20 cellular contexts compared by ENCODE assay signal in the genomic region with DNA sequence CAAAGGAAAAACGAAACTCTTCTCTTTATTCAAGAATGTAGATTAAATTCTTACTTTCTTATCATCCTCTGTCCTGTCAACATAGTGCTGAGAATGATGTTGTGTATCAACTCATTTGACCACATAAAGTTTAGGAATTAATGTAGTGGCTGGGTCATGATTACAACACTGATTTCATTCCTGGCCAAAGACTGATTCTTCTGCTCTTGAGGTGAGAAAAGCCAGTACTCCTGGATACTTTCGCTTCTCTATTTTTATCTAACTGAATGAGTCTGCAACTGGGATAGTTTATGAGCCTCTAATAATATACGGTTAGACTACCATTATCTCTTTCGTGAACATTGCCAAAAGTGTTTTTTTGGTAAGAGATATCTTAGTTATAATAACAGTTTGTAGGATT.
DNase-seq lines count a peak whose midpoint lies in the region; ATAC-seq and TF ChIP-seq lines count a peak whose summit lies in the region.
"Had no signal": no experiment of that assay in that cellular context is flagged by ENCODE, and none has a peak within 500 bp of the region (broad histone marks: within the 10 kb centered on the region; RNA-seq: fewer than 3 reads in every experiment).

No MANE protein-coding gene starts in this region.

- H3K27ac ChIP-seq in coronary artery: peak overlapping the region; percentile 43 to 63
- H3K27ac ChIP-seq in right cardiac atrium (ENCODE audit: low read length): no peak overlapping the region
- peak overlapping the region; percentile 77 for H3K27ac ChIP-seq in skeletal muscle tissue (ENCODE audit: low read depth, low read length)
- peak overlapping the region in 1 of 4 donors; percentile 19 for H3K27ac ChIP-seq in Peyer's patch
- H3K27ac ChIP-seq: HL-60, neutrophil had no signal

- peak; percentile 22 to 28 for ATAC-seq in right cardiac atrium
- ATAC-seq in HG02610 (IDR thresholded peaks at IDR 0.05; ENCODE audit: unreplicated experiment): no peak
- ATAC-seq: activated naive CD8-positive, alpha-beta T cell treated with anti-CD3 and anti-CD28 coated beads, Interleukin-2, amount 50 U/mL, for 24 hours had no signal

- H3K4me1 ChIP-seq in right cardiac atrium (ENCODE audit: control insufficient read depth, insufficient read depth, low read length): peaks cover 4% of the 10 kb centered on the region
- H3K4me1 ChIP-seq in skeletal muscle tissue (ENCODE audit: control insufficient read depth in 3 of 3, insufficient read depth in 3 of 3, low read length in 3 of 3): peaks cover 8 to 19% (median 8%) of the 10 kb centered on the region in 3 donors
- H3K4me1 ChIP-seq in Peyer's patch: peaks cover 0 to 6% (median 0%) of the 10 kb centered on the region in 4 donors

- H3K9me3 ChIP-seq in right cardiac atrium (ENCODE audit: control insufficient read depth, low read length): no peaks in the 10 kb centered on the region
- H3K9me3 ChIP-seq in skeletal muscle tissue (ENCODE audit: control insufficient read depth in 3 of 3, low read length in 3 of 3): no peaks in the 10 kb centered on the region
- no peaks in the 10 kb centered on the region for H3K9me3 ChIP-seq in Peyer's patch
- H3K9me3 ChIP-seq: neutrophil had no signal

- H3K36me3 ChIP-seq in skeletal muscle tissue (ENCODE audit: control insufficient read depth in 3 of 3, insufficient read depth in 3 of 3, low read length in 3 of 3): no peaks in the 10 kb centered on the region
- H3K36me3 ChIP-seq in Peyer's patch: no peaks in the 10 kb centered on the region
- H3K36me3 ChIP-seq: neutrophil had no signal

- no peak for TF ChIP-seq POLR2A in Peyer's patch (IDR thresholded peaks at IDR 0.05)

- peak overlapping the region in 1 of 3 donors; percentile 51 for H3K9ac ChIP-seq in skeletal muscle tissue (ENCODE audit: low read depth in 1 of 3, low read length in 3 of 3)

- TF ChIP-seq CTCF in coronary artery (IDR thresholded peaks at IDR 0.05): no peak
- TF ChIP-seq CTCF in Peyer's patch (IDR thresholded peaks at IDR 0.05): no peak

- DNase-seq in NOMO-1 treated with DMSO at 0.1 percent for 48 hours (lab: John Stamatoyannopoulos, UW; ENCODE audit: unreplicated experiment): peak; percentile 83
- DNase-seq in coronary artery (ENCODE audit: low spot score): no peak
- DNase-seq in right cardiac atrium: no peak
- DNase-seq in activated CD4-positive, alpha-beta T cell treated with anti-CD3 and anti-CD28 coated beads for 48 hours: no peak
- no peak for DNase-seq in Peyer's patch
- no peak for DNase-seq in kidney glomerular epithelial cell (lab: John Stamatoyannopoulos, UW)
- DNase-seq: activated B cell treated with CpG ODN at 0.5 μM for 24 hours; activated CD4-positive, alpha-beta T cell treated with anti-CD3 and anti-CD28 coated beads, Interleukin-2, amount 50 U/mL, for 48 hours; activated effector memory CD4-positive, alpha-beta T cell treated with Interleukin-2 at 50 U/mL for 16 hours; activated naive CD8-positive, alpha-beta T cell treated with anti-CD3 and anti-CD28 coated beads, Interleukin-2, amount 50 U/mL, for 24 hours; Calu3; hippocampal formation; NCI-H1436 treated with DMSO at 0.1 percent for 48 hours; NCI-H524; T1000 had no signal

- 41% methylated on average over 4 of the region's 4 CpGs for WGBS in right cardiac atrium

- intact Hi-C loops in right cardiac atrium (cut with DNase I): no loop called here

- no peaks in the 10 kb centered on the region for H3K27me3 ChIP-seq in right cardiac atrium (ENCODE audit: control insufficient read depth, insufficient read depth)
- H3K27me3 ChIP-seq in skeletal muscle tissue (ENCODE audit: control insufficient read depth in 3 of 3, insufficient read depth in 3 of 3, low read length in 3 of 3): no peaks in the 10 kb centered on the region
- H3K27me3 ChIP-seq in Peyer's patch: no peaks in the 10 kb centered on the region
- H3K27me3 ChIP-seq: neutrophil had no signal

- H3K4me3 ChIP-seq in coronary artery (peak overlapping the region; percentile 6), right cardiac atrium (ENCODE audit: low read length) (no peak overlapping the region), skeletal muscle tissue (ENCODE audit: low read length in 3 of 3) (no peak overlapping the region), Peyer's patch (no peak overlapping the region)
- H3K4me3 ChIP-seq: lung had no signal
